In genomic region chr2:211205841-211206240, GRCh38 we compare ENCODE assay signal across 8 cellular contexts.
"Had no signal": no experiment of that assay in that cellular context is flagged by ENCODE, and none has a peak within 500 bp of the region (broad histone marks: within the 10 kb centered on the region; RNA-seq: fewer than 3 reads in every experiment).

No MANE protein-coding gene starts in this region.

- H3K4me2 ChIP-seq: GM23338 had no signal

- H3K4me1 Mint-ChIP-seq: GM23338, H9, IgD-negative memory B cell had no signal

- H3K9me3 Mint-ChIP-seq: GM23338, H9 had no signal

- H3K36me3 Mint-ChIP-seq: IgD-negative memory B cell had no signal

- H3K27me3 Mint-ChIP-seq: IgD-negative memory B cell had no signal

- H3K4me3 Mint-ChIP-seq: GM23338, H9, IgD-negative memory B cell had no signal

- FAIRE-seq: H1, H54, HepG2 had no signal

- DNase-seq: H9, HCEC 1CT, KBM-7 had no signal

- H3K4me3 ChIP-seq: GM23338 had no signal

- H3K27ac Mint-ChIP-seq: GM23338, H9, IgD-negative memory B cell had no signal

- H2AFZ ChIP-seq: GM23338 had no signal
